8 cellular contexts compared by ENCODE assay signal in the genomic region with DNA sequence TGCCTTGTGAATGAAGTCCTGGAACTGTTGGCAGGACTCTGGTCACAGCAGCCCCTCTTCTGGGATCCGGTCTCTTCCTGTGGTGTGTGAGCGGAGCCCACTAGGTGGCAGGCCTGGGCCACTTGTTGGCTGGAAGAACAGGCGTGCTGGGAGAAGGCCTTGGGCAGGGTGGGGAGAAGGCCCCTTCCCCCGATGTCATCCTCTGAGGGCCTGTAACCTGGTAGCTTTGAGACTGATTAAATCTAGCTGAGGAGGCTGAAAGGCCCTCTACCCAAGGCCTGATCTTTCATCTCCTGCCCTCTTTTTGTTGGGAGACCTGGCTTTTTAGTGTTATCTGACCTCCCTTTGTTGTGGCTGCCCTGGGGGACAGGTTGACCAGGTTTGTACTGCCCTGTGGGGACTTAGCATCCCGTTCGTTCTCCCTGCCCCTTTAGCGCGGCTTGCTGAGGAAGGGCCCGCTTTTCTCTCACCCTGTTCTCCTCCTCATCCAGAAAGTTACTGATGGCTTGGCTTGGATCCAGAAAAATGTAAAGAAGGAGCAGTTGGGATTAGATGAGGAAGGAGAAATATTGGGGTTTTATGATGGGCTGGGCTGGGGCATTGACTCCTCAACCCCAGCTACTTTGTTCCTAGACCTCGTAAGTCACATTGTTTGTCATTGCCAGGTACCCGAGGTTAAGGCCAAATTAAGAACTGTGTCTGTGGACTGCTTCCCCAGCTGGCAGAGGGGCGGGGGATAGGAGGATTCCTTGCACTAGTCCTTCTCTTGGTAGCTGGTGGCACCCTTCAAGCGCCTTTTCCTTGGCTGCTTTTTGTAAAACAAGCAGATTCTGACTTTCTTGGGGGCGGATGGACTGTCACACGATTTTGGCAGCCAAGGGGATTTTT. TPM values are rescaled to one million over a fixed set of nuclear protein-coding genes. Genes with fewer than 3 reads are reported as not detected.
DNase-seq lines count a peak whose midpoint lies in the region; ATAC-seq and TF ChIP-seq lines count a peak whose summit lies in the region.

No MANE protein-coding gene starts in this region.

- no peaks in the 10 kb centered on the region for H3K27me3 Mint-ChIP-seq in activated T-helper 1 cell treated with anti-CD3 and anti-CD28 coated beads, Interleukin-12 subunit alpha, Interleukin-12 subunit beta, Interleukin-2, Interleukin-4 antibody, amounts not matched to agents 30 ng/mL and 10 ng/mL and 1 ng/mL, durations not matched to agents 14 hours and 24 hours and 36 hours (ENCODE audit: insufficient read depth)
- no peaks in the 10 kb centered on the region for H3K27me3 Mint-ChIP-seq in type B pancreatic cell

- H3K9ac ChIP-seq in HUES48 (ENCODE audit: low read depth, low read length) (no peak overlapping the region), OCI-LY3 (ENCODE audit: low read length) (no peak overlapping the region)

- peaks cover 30% of the 10 kb centered on the region for H3K4me1 ChIP-seq in HUES48 (ENCODE audit: control insufficient read depth, insufficient read depth, low read length)
- peaks cover 4% of the 10 kb centered on the region for H3K4me1 ChIP-seq in OCI-LY3 (ENCODE audit: low read length)
- H3K4me1 ChIP-seq in foreskin keratinocyte: peaks cover 18% of the 10 kb centered on the region

- H3K4me2 ChIP-seq in OCI-LY3 (ENCODE audit: low read length): no peak overlapping the region

- no peak overlapping the region for H2AFZ ChIP-seq in OCI-LY3 (ENCODE audit: low read depth, low read length)

- H3K27me3 ChIP-seq in HUES48 (ENCODE audit: control insufficient read depth, insufficient read depth, low read length) (no peaks in the 10 kb centered on the region), OCI-LY3 (ENCODE audit: low read depth, low read length) (no peaks in the 10 kb centered on the region), foreskin keratinocyte (no peaks in the 10 kb centered on the region)

- H3K9me3 ChIP-seq in HUES48 (ENCODE audit: control insufficient read depth, insufficient read depth, low read length) (no peaks in the 10 kb centered on the region), OCI-LY3 (ENCODE audit: insufficient read depth, low read length) (no peaks in the 10 kb centered on the region)

- H3K9me3 Mint-ChIP-seq in activated T-helper 1 cell treated with anti-CD3 and anti-CD28 coated beads, Interleukin-12 subunit alpha, Interleukin-12 subunit beta, Interleukin-2, Interleukin-4 antibody, amounts not matched to agents 30 ng/mL and 10 ng/mL and 1 ng/mL, durations not matched to agents 14 hours and 24 hours and 36 hours: no peaks in the 10 kb centered on the region
- H3K9me3 Mint-ChIP-seq in type B pancreatic cell: no peaks in the 10 kb centered on the region

- TF ChIP-seq CTCF in OCI-LY3 (IDR thresholded peaks at IDR 0.05; ENCODE audit: low read depth, low read length) (peak; percentile 89), foreskin keratinocyte (conservative IDR thresholded peaks at IDR 0.05) (peak; percentile 93), type B pancreatic cell (conservative IDR thresholded peaks at IDR 0.05) (peak; percentile 89)

- H3K36me3 ChIP-seq in HUES48 (ENCODE audit: control insufficient read depth, insufficient read depth, low read length) (no peaks in the 10 kb centered on the region), OCI-LY3 (replicated peaks; ENCODE audit: low read depth, low read length) (no peaks in the 10 kb centered on the region)

- peaks cover 8% of the 10 kb centered on the region for H3K4me1 Mint-ChIP-seq in activated T-helper 1 cell treated with anti-CD3 and anti-CD28 coated beads, Interleukin-12 subunit alpha, Interleukin-12 subunit beta, Interleukin-2, Interleukin-4 antibody, amounts not matched to agents 30 ng/mL and 10 ng/mL and 1 ng/mL, durations not matched to agents 14 hours and 24 hours and 36 hours (ENCODE audit: low read depth)
- H3K4me1 Mint-ChIP-seq in type B pancreatic cell (ENCODE audit: unreplicated experiment): peaks cover 32% of the 10 kb centered on the region

- peak; percentile 38 for DNase-seq in activated naive CD4-positive, alpha-beta T cell treated with Interleukin-2 at 50 U/mL for 16 hours
- no peak for DNase-seq in activated naive CD4-positive, alpha-beta T cell (lab: John Stamatoyannopoulos, UW)
- peak; percentile 46 for DNase-seq in activated T-helper 1 cell treated with anti-CD3 and anti-CD28 coated beads, Interleukin-12 subunit alpha, Interleukin-12 subunit beta, Interleukin-2, Interleukin-4 antibody, amounts not matched to agents 30 ng/mL and 10 ng/mL and 1 ng/mL, durations not matched to agents 14 hours and 24 hours and 36 hours (ENCODE audit: low spot score)
- peak; percentile 31 to 57 for DNase-seq in foreskin keratinocyte
- DNase-seq in non-pigmented ciliary epithelial cell (ENCODE audit: low read depth): peak; percentile 27
- DNase-seq in type B pancreatic cell (ENCODE audit: extremely low spot score, unreplicated experiment): peak; percentile 80

- no peak overlapping the region for H3K4me3 Mint-ChIP-seq in activated T-helper 1 cell treated with anti-CD3 and anti-CD28 coated beads, Interleukin-12 subunit alpha, Interleukin-12 subunit beta, Interleukin-2, Interleukin-4 antibody, amounts not matched to agents 30 ng/mL and 10 ng/mL and 1 ng/mL, durations not matched to agents 14 hours and 24 hours and 36 hours
- no peak overlapping the region for H3K4me3 Mint-ChIP-seq in type B pancreatic cell

- H3K27ac ChIP-seq in HUES48 (ENCODE audit: low read depth, low read length) (peak overlapping the region; percentile 56), OCI-LY3 (ENCODE audit: low read length) (no peak overlapping the region), foreskin keratinocyte (no peak overlapping the region)

- H3K4me3 ChIP-seq in HUES48 (ENCODE audit: low read depth, low read length): no peak overlapping the region
- no peak overlapping the region for H3K4me3 ChIP-seq in OCI-LY3 (ENCODE audit: low read length)

- no peak overlapping the region for H3K27ac Mint-ChIP-seq in activated T-helper 1 cell treated with anti-CD3 and anti-CD28 coated beads, Interleukin-12 subunit alpha, Interleukin-12 subunit beta, Interleukin-2, Interleukin-4 antibody, amounts not matched to agents 30 ng/mL and 10 ng/mL and 1 ng/mL, durations not matched to agents 14 hours and 24 hours and 36 hours
- H3K27ac Mint-ChIP-seq in type B pancreatic cell: no peak overlapping the region

- no peaks in the 10 kb centered on the region for H3K79me2 ChIP-seq in OCI-LY3 (ENCODE audit: low read length)

- H3K36me3 Mint-ChIP-seq in activated T-helper 1 cell treated with anti-CD3 and anti-CD28 coated beads, Interleukin-12 subunit alpha, Interleukin-12 subunit beta, Interleukin-2, Interleukin-4 antibody, amounts not matched to agents 30 ng/mL and 10 ng/mL and 1 ng/mL, durations not matched to agents 14 hours and 24 hours and 36 hours (ENCODE audit: low read depth): no peaks in the 10 kb centered on the region
- H3K36me3 Mint-ChIP-seq in type B pancreatic cell: no peaks in the 10 kb centered on the region

- ATAC-seq in foreskin keratinocyte: peak; percentile 61

- intact Hi-C loops in activated T-helper 1 cell treated with anti-CD3 and anti-CD28 coated beads, Interleukin-12 subunit alpha, Interleukin-12 subunit beta, Interleukin-2, Interleukin-4 antibody, amounts not matched to agents 30 ng/mL and 10 ng/mL and 1 ng/mL, durations not matched to agents 14 hours and 24 hours and 36 hours (cut with micrococcal nuclease): loop anchor here (1.0 kb wide), 3 partner anchors 230 to 792 kb away; no protein-coding TSS in a partner anchor

- H4K20me1 ChIP-seq in OCI-LY3 (ENCODE audit: insufficient read depth, low read length): no peaks in the 10 kb centered on the region

RNA-seq across cellular contexts. Expression of a gene that starts 48.5 kb away (rescaled TPM):
- 15.7 and 17.5 TPM in 2 replicates for total RNA-seq in activated T-helper 1 cell treated with anti-CD3 and anti-CD28 coated beads, Interleukin-12 subunit alpha, Interleukin-12 subunit beta, Interleukin-2, Interleukin-4 antibody, amounts not matched to agents 30 ng/mL and 10 ng/mL and 1 ng/mL, durations not matched to agents 14 hours and 24 hours and 36 hours
- total RNA-seq in foreskin keratinocyte (28.1 and 28.7 TPM in 2 replicates), type B pancreatic cell (ENCODE audit: low replicate concordance) (9.9 and 17.5 TPM in 2 replicates)
- 42.3 and 42.4 TPM in 2 replicates for polyA plus RNA-seq in foreskin keratinocyte

Comparison
In these comparisons a context has a peak if more than half of its experiments do, and no peak if none do; other contexts are left out.
1. DNase-seq: peak in activated naive CD4-positive, alpha-beta T cell treated with Interleukin-2 at 50 U/mL for 16 hours (single experiment), activated T-helper 1 cell treated with anti-CD3 and anti-CD28 coated beads, Interleukin-12 subunit alpha, Interleukin-12 subunit beta, Interleukin-2, Interleukin-4 antibody, amounts not matched to agents 30 ng/mL and 10 ng/mL and 1 ng/mL, durations not matched to agents 14 hours and 24 hours and 36 hours (single experiment), foreskin keratinocyte (2 of 2), non-pigmented ciliary epithelial cell (single experiment) and type B pancreatic cell (single experiment); none in activated naive CD4-positive, alpha-beta T cell (0 of 4).
2. Peak in every context shown above with its lines, with median percentiles within 50 percentile points of each other: CTCF ChIP-seq.